In the genomic region with DNA sequence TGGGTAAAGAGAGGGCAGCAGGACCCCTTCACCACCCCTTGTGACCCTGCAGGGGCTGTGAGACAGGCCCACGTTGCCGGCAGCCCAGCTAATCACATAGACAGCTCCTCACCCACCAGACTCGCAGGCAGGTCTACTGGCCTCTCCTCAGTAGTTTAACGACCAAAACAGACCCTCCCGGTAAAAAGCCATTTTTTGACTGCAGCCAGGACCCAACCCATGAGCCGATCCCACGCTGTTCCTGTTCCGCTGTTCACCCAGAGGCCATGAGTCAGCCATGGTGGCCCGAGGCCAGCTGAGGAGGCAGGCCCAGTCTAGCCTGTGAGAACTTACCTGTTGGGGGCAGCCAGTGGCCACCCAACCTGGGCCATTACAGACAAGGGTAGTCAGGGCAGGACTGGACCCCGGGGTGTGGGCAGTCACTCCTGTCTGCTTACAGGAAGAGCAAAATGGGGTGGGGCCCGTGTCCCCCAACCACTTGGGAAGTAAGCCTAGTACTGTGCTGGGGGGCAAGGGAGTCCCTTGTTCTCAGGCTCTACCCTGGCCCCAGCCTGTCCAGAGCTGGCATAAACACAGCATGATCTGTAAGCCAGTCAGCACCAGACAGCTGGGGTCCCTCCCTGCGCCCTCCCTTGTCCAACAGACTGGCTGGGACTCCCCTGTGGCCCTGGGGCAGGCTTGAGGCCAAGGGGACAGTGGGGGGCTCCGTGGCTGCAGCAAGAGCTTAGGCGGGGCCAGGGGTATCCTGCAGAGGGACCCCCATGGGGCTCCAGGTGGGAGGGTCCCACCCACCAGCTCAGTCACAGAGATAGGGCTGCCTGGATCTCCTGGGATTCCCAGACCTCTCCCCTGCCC, we compare ENCODE assay signal across 8 cellular contexts.
DNase-seq lines count a peak whose midpoint lies in the region; ATAC-seq, FAIRE-seq and TF ChIP-seq lines count a peak whose summit lies in the region.

No MANE protein-coding gene starts in this region.

- no peak for TF ChIP-seq RAD21 in A549 (conservative IDR thresholded peaks at IDR 0.05 in 1 of 2, IDR thresholded peaks at IDR 0.05 in 1 of 2)

- H3K27ac ChIP-seq in A549 (peak overlapping the region; percentile 17 to 67; a peak in 3 of 6 replicates), mammary epithelial cell (ENCODE audit: insufficient read depth, low read depth, low read length) (peak overlapping the region; percentile 72), lung (ENCODE audit: low read depth in 1 of 2, low read length in 1 of 2) (peak overlapping the region in 1 of 2 donors; percentile 47)

- H3K9ac ChIP-seq in mammary epithelial cell (ENCODE audit: insufficient read depth, low read length) = peak overlapping the region; percentile 33

- WGBS in A549 (ENCODE audit: missing lambda C conversion rate) = 43% methylated on average over 11 of the region's 14 CpGs
- WGBS in mammary epithelial cell (ENCODE audit: low coverage, missing lambda C conversion rate) = 4% methylated on average over 7 of the region's 14 CpGs
- WGBS in lung, 2 donors = 58 to 62% methylated on average over 14 of the region's 14 CpGs

- TF ChIP-seq CTCF in A549 (IDR thresholded peaks at IDR 0.05) (no peak), mammary epithelial cell (conservative IDR thresholded peaks at IDR 0.05 in 1 of 2, IDR thresholded peaks at IDR 0.05 in 1 of 2; ENCODE audit: extremely low read depth in 1 of 2, insufficient read depth in 1 of 2, low read depth in 1 of 2, low read length in 2 of 2) (peak in 1 of 2 donors; percentile 27), lung (IDR thresholded peaks at IDR 0.05; ENCODE audit: control extremely low read depth, extremely low read depth) (no peak)

- H3K4me1 ChIP-seq in A549 (peaks cover 10% of the 10 kb centered on the region), mammary epithelial cell (ENCODE audit: insufficient read depth, low read length) (peaks cover 24% of the 10 kb centered on the region), lung (ENCODE audit: control insufficient read depth in 2 of 2, insufficient read depth in 2 of 2, low read length in 2 of 2) (peaks cover 0 to 10% of the 10 kb centered on the region in 2 donors)

- no TSS peak for BruUV-seq in mammary epithelial cell (replicated peaks; lab: Mats Ljungman, UMichigan)

- H3K9me3 ChIP-seq in A549 (no peaks in the 10 kb centered on the region), mammary epithelial cell (replicated peaks; ENCODE audit: insufficient read depth, low read length) (no peaks in the 10 kb centered on the region), lung (ENCODE audit: control insufficient read depth in 2 of 2, insufficient read depth in 1 of 2, low read length in 1 of 2) (peaks cover 0 to 2% of the 10 kb centered on the region in 2 donors)

- FAIRE-seq in A549 (lab: Jason Lieb, UNC) = no peak

- intact Hi-C loops in mammary epithelial cell (cut with micrococcal nuclease) = loop anchor here (1.0 kb wide), 1 partner anchor 80 kb away; no protein-coding TSS in a partner anchor

- CTCF ChIA-PET in A549 (lab: Yijun Ruan, JAX) (interaction anchor here (0.6 to 1.8 kb wide), 3 partner anchors 11 to 105 kb away, joined by 3 to 7 read pairs (median 3); no protein-coding TSS in a partner anchor), mammary epithelial cell (lab: Charles Lee; ENCODE audit: low non-redundant PET) (no interaction called here)

- TF ChIP-seq EP300 in A549 (IDR thresholded peaks at IDR 0.05) = no peak

- POLR2A ChIA-PET in A549 (lab: Yijun Ruan, JAX) = no interaction called here

- no peaks in the 10 kb centered on the region for H3K79me2 ChIP-seq in mammary epithelial cell (ENCODE audit: insufficient read depth, low read length)

- H2AFZ ChIP-seq in mammary epithelial cell (ENCODE audit: low read depth, low read length) = peak overlapping the region; percentile 88

- in situ Hi-C loops in mammary epithelial cell (cut with MboI; ENCODE audit: low sequenced_read_pairs in 2 of 2) = no loop called here

- ATAC-seq in A549 (peak; percentile 52 to 73; a peak in 3 of 6 replicates), lung (ENCODE audit: insufficient read depth, low FRiP score) (no peak)

- H3K4me2 ChIP-seq in A549 = peak overlapping the region; percentile 37; the same call in 2 of the 3 replicates
- peak overlapping the region; percentile 71 for H3K4me2 ChIP-seq in mammary epithelial cell (ENCODE audit: insufficient read depth, low read depth, low read length)

- H3K4me3 ChIP-seq in A549 (no peak overlapping the region), mammary epithelial cell (replicated peaks in 1 of 3; ENCODE audit: insufficient read depth in 1 of 3, low read depth in 2 of 3, low read length in 3 of 3) (peak overlapping the region in 1 of 3 experiments; percentile 32), lung (no peak overlapping the region)

- dilution Hi-C loops in mammary epithelial cell (cut with HindIII; ENCODE audit: low sequenced_read_pairs) = no loop called here

- DNase-seq in A549 (ENCODE audit: low read depth in 1 of 2, low spot score in 1 of 2) = peak; percentile 33 to 60
- peak; percentile 53 for DNase-seq in HT1080 (ENCODE audit: low read depth)
- peak; percentile 85 for DNase-seq in mammary epithelial cell
- DNase-seq in lung (ENCODE audit: low spot score) = peak; percentile 45
- no peak for DNase-seq in germinal center (ENCODE audit: low spot score)
- DNase-seq in middle frontal gyrus (ENCODE audit: extremely low spot score, low spot score) = no peak
- DNase-seq in NCI-H1092 (lab: John Stamatoyannopoulos, UW) = no peak
- DNase-seq in hypothalamus (lab: John Stamatoyannopoulos, UW) = no peak

- no peaks in the 10 kb centered on the region for H4K20me1 ChIP-seq in mammary epithelial cell (ENCODE audit: insufficient read depth, low read length)

- no peak for TF ChIP-seq POLR2A in A549 (IDR thresholded peaks at IDR 0.05; ENCODE audit: low read length)

- H3K27me3 ChIP-seq in mammary epithelial cell (ENCODE audit: insufficient read depth, low read length) (no peaks in the 10 kb centered on the region), lung (ENCODE audit: control insufficient read depth, insufficient read depth) (no peaks in the 10 kb centered on the region)

- H3K36me3 ChIP-seq in mammary epithelial cell (ENCODE audit: insufficient read depth, low read length) (no peaks in the 10 kb centered on the region), lung (ENCODE audit: control insufficient read depth in 2 of 2, insufficient read depth in 2 of 2, low read length in 2 of 2) (no peaks in the 10 kb centered on the region)

TF ChIP-seq in A549, 52 proteins besides CTCF, POLR2A, EP300 and RAD21:
- TF ChIP-seq ZFP36 (IDR thresholded peaks at IDR 0.05; ENCODE audit: borderline replicate concordance, partially characterized antibody) (no peak), FOSL2 (IDR thresholded peaks at IDR 0.05) (no peak), FOSL2 (CRISPR knock-in tag; IDR thresholded peaks at IDR 0.05) (peak; percentile 11; the same call in 1 of the 2 replicates)
- TF ChIP-seq, protein P1, sequence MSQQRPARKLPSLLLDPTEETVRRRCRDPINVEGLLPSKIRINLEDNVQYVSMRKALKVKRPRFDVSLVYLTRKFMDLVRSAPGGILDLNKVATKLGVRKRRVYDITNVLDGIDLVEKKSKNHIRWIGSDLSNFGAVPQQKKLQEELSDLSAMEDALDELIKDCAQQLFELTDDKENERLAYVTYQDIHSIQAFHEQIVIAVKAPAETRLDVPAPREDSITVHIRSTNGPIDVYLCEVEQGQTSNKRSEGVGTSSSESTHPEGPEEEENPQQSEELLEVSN (IDR thresholded peaks at IDR 0.05; ENCODE audit: borderline replicate concordance, low read depth) = no peak

Comparison
In these comparisons a context has a peak if more than half of its experiments do, and no peak if none do; other contexts are left out.
1. DNase-seq: peak in A549 (2 of 2), HT1080 (single experiment), mammary epithelial cell (single experiment) and lung (single experiment); none in germinal center (single experiment), middle frontal gyrus (single experiment), NCI-H1092 (single experiment) and hypothalamus (0 of 51).